4 cellular contexts compared by ENCODE assay signal in the genomic region with DNA sequence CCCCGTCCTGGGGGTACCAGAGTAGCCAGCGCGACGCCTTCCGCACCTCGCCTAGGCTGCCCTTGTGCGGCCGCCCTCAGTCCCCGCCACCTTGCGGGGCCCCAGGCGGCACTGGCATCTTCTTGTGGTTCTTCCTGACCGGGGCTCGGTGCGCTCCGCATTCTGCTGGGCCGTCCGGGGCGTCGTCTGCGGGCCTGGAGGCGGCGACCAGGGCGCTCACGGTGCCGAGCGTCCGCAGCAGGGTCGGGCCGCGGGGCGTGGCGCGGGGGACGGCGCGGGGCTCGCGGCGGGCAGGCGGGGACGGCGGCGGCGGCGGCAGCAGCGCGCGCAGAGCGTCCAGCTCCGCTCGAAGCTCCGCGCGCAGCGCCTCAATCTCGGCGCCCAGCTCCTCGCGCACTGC. TPM values are rescaled to one million over a fixed set of nuclear protein-coding genes. Genes with fewer than 3 reads are reported as not detected.
"Had no signal": no experiment of that assay in that cellular context is flagged by ENCODE, and none has a peak within 500 bp of the region (broad histone marks: within the 10 kb centered on the region; RNA-seq: fewer than 3 reads in every experiment).

No MANE protein-coding gene starts in this region.

RNA-seq across cellular contexts. Expression of a gene that starts 23.0 kb away (rescaled TPM):
- total RNA-seq: HepG2, PC-9, Peyer's patch had no signal
- polyA plus RNA-seq: HepG2, SK-N-SH had no signal
